In the genomic region with DNA sequence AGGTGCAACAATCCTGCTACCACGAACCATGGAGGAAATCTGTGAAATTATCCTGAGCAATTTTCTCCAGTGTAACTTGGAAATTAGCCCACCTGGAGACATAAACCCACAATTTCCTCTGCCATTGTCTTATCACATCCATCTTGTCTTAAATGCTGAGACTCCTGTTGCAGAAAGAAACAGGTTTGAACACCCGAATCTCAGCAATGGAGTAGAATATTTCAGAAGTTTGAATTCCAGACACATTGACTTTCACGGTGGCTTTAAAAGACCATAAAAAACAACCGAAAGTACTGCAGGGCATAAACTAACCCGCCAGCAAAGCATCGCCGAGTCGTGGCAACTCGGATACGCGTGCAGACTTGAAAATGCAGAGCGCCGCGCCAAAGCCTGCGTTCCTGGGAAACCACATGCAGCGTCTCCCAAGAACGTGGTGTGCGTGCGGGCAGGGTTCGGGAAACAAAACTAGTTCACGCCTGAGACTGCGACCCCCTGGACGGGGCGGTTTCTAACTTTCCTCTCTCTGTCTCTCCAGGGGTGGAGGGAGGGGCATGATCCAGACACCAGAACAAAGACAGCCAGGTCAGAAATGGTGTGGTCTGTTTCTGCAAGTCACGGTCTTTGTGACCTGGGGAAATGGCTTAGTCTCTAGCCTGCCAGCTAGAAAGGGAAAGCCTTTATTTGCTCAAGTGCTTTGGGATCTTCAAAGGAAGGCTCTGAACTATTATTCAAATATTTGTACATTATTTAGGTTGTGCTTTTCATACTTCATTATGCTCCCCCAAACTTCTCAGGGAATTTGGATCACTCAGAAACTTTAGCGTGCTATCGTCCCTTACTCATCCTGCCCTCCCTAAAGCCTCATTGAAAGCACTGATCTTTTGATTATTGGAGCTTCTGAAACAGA, we compare ENCODE assay signal across 8 cellular contexts. TPM values are rescaled to one million over a fixed set of nuclear protein-coding genes. Genes with fewer than 3 reads are reported as not detected.
DNase-seq lines count a peak whose midpoint lies in the region; ATAC-seq and TF ChIP-seq lines count a peak whose summit lies in the region.

No MANE protein-coding gene starts in this region.

- peaks cover 0 to 17% (median 11%) of the 10 kb centered on the region in 4 donors for H3K4me1 ChIP-seq in stomach

- DNase-seq in DMS153 treated with DMSO at 0.1 percent for 48 hours (lab: John Stamatoyannopoulos, UW; ENCODE audit: unreplicated experiment) (peak; percentile 52), DMS153 (lab: John Stamatoyannopoulos, UW) (no peak), NCI-H2081 treated with DMSO at 0.1 percent for 48 hours (lab: John Stamatoyannopoulos, UW) (peak; percentile 28), cardiac fibroblast (ENCODE audit: low read depth in 2 of 2) (peak; percentile 55 to 59), left colon (peak in 1 of 2 donors; percentile 39), stomach (peak; percentile 55), AML-193 (lab: John Stamatoyannopoulos, UW) (no peak), NOMO-1 treated with dmso at 0.1 percent for 144 hours (lab: John Stamatoyannopoulos, UW; ENCODE audit: unreplicated experiment) (no peak)

- TF ChIP-seq POLR2A in stomach (IDR thresholded peaks at IDR 0.05), result no peak

- intact Hi-C loops in left colon (cut with DNase I, micrococcal nuclease) (no loop called here), stomach (cut with DNase I; ENCODE audit: low total_unique reads) (no loop called here)

- WGBS in stomach, 5 donors, result 2 to 5% (median 3%) methylated on average over 27 of the region's 27 CpGs

- H3K36me3 ChIP-seq in stomach, result no peaks in the 10 kb centered on the region

- H3K27me3 ChIP-seq in stomach, result peaks cover 0 to 14% (median 0%) of the 10 kb centered on the region in 3 donors

- H3K27ac ChIP-seq in stomach, result peak overlapping the region in 1 of 5 donors; percentile 53

- ATAC-seq in left colon, result peak; percentile 55

- no peaks in the 10 kb centered on the region for H3K9me3 ChIP-seq in stomach

- TF ChIP-seq CTCF in cardiac fibroblast (IDR thresholded peaks at IDR 0.05; ENCODE audit: low read depth, low read length), result no peak
- TF ChIP-seq CTCF in stomach (IDR thresholded peaks at IDR 0.05), result no peak

- TF ChIP-seq EP300 in stomach (IDR thresholded peaks at IDR 0.05), result no peak

- H3K4me3 ChIP-seq in cardiac fibroblast (replicated peaks in 1 of 2; ENCODE audit: low read depth in 2 of 2, low read length in 2 of 2), result peak overlapping the region; percentile 24 to 44
- H3K4me3 ChIP-seq in stomach, result peak overlapping the region; percentile 38 to 51 (median 41)

RNA-seq across cellular contexts. Expression of gene KCTD1, which starts 26.9 kb away (rescaled TPM):
- 10 to 100 TPM; 12.3 to 15.6 TPM for total RNA-seq in left colon
- 100 to 1,000 TPM in 1 of 5 donors, 10 to 100 TPM in 2, 1 to 10 TPM in 2; 7.1 to 118 (median 15.2) TPM for total RNA-seq in stomach
- polyA plus RNA-seq in stomach, result 10 to 100 TPM in 2 of 3 donors, 1 to 10 TPM in 1; 7.8 to 23.5 (median 10.5) TPM

Comparison
In these comparisons a context has a peak if more than half of its experiments do, and no peak if none do; other contexts are left out.
1. DNase-seq: peak in DMS153 treated with DMSO at 0.1 percent for 48 hours (single experiment), NCI-H2081 treated with DMSO at 0.1 percent for 48 hours (single experiment), cardiac fibroblast (2 of 2) and stomach (single experiment); none in DMS153 (single experiment), AML-193 (0 of 2) and NOMO-1 treated with dmso at 0.1 percent for 144 hours (single experiment).